In the genomic region with DNA sequence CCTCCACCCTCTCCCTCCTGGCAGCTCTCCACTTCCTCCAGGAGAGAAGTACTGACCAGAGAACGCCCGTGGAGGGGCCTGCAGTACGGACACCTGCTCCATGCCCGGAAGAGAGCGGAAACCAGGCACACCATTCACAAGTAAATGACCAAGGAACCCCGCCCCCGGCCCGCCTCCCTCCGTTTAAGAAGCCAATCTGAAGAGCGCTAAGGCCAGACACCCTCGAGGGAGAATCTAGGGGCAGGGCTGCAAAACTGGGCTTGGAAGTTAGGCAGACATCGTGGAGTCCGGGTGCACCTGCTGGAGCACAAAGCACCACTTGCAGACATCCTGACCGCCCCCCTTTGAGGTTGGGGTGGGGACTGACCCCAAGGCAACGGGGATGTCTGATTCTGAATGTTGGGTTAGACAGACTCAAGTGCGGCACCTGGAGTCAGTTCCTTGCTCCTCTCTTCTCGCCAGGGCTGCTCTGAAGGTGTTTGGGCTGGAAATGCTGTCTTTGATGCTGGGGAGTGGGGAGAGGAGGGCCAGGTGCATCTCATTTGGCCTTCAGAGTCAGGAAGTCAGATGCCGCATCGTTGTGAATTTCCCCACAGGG, we compare ENCODE assay signal across 7 cellular contexts.
DNase-seq lines count a peak whose midpoint lies in the region; ATAC-seq lines count a peak whose summit lies in the region.

No MANE protein-coding gene starts in this region.

- DNase-seq in NCI-H345 (lab: John Stamatoyannopoulos, UW) (peak; percentile 90), cerebellar cortex (ENCODE audit: low spot score) (peak; percentile 92)
- DNase-seq in activated CD4-positive, CD25-positive, alpha-beta regulatory T cell treated with anti-CD3 and anti-CD28 coated beads, Interleukin-2, amount 50 U/mL, for 16 hours (ENCODE audit: low read depth, low spot score): peak; percentile 54
- peak; percentile 59 for DNase-seq in stimulated activated CD4-positive, alpha-beta T cell treated with anti-CD3 and anti-CD28 coated beads, Interleukin-2, amount 100 ng/mL, for 4 hours (ENCODE audit: low read depth)

- H3K27me3 ChIP-seq in layer of hippocampus (ENCODE audit: control insufficient read depth, insufficient read depth, low read length): no peaks in the 10 kb centered on the region

- peak; percentile 40 for ATAC-seq in GM18502 (IDR thresholded peaks at IDR 0.05; ENCODE audit: poor library complexity, unreplicated experiment)
- ATAC-seq in HG03095 (IDR thresholded peaks at IDR 0.05; ENCODE audit: unreplicated experiment): peak; percentile 32

- H3K27ac ChIP-seq in layer of hippocampus (ENCODE audit: low read depth, low read length): peak overlapping the region; percentile 71

Comparison
In these comparisons a context has a peak if more than half of its experiments do, and no peak if none do; other contexts are left out.
1. Peak in every context shown above with its lines: DNase-seq, ATAC-seq and H3K27ac ChIP-seq.